ENCODE assay signal across 11 cellular contexts in genomic region chr10:131126321-131127121, GRCh38.
DNase-seq lines count a peak whose midpoint lies in the region; ATAC-seq, FAIRE-seq and TF ChIP-seq lines count a peak whose summit lies in the region.
"Had no signal": no experiment of that assay in that cellular context is flagged by ENCODE, and none has a peak within 500 bp of the region (broad histone marks: within the 10 kb centered on the region; RNA-seq: fewer than 3 reads in every experiment).

No MANE protein-coding gene starts in this region.

- H3K27me3 Mint-ChIP-seq in neural progenitor cell (ENCODE audit: insufficient read depth, low read depth): no peaks in the 10 kb centered on the region
- H3K27me3 Mint-ChIP-seq: activated naive CD8-positive, alpha-beta T cell had no signal

- H3K4me3 ChIP-seq in WERI-Rb-1 (ENCODE audit: low read depth, low read length) (no peak overlapping the region), neural progenitor cell (no peak overlapping the region), brain microvascular endothelial cell (ENCODE audit: low read depth, low read length) (no peak overlapping the region), left lung (no peak overlapping the region)
- H3K4me3 ChIP-seq: stomach had no signal

- H2AFZ ChIP-seq in neural progenitor cell (replicated peaks): peak overlapping the region; percentile 69

- H3K9me3 ChIP-seq in WERI-Rb-1 (ENCODE audit: severe bottlenecking): peaks cover 3% of the 10 kb centered on the region
- no peaks in the 10 kb centered on the region for H3K9me3 ChIP-seq in neural progenitor cell (ENCODE audit: low read depth)
- H3K9me3 ChIP-seq in left lung: peaks cover 0 to 5% of the 10 kb centered on the region in 2 donors

- no peak overlapping the region for H3K4me3 Mint-ChIP-seq in neural progenitor cell
- H3K4me3 Mint-ChIP-seq: activated naive CD8-positive, alpha-beta T cell had no signal

- intact Hi-C loops in left lung (cut with DNase I): no loop called here

- no peak overlapping the region for H3K27ac ChIP-seq in WERI-Rb-1
- no peak overlapping the region for H3K27ac ChIP-seq in neural progenitor cell
- H3K27ac ChIP-seq in brain microvascular endothelial cell: no peak overlapping the region
- H3K27ac ChIP-seq in left lung: no peak overlapping the region
- H3K27ac ChIP-seq: stomach had no signal

- peak overlapping the region; percentile 19 for H3K4me2 ChIP-seq in neural progenitor cell

- peaks cover 13% of the 10 kb centered on the region for H3F3A ChIP-seq in neural progenitor cell (ENCODE audit: low read depth)

- H3K27ac Mint-ChIP-seq in neural progenitor cell: peak overlapping the region; percentile 20
- H3K27ac Mint-ChIP-seq: activated naive CD8-positive, alpha-beta T cell had no signal

- H3K9ac ChIP-seq in neural progenitor cell: no peak overlapping the region

- DNase-seq in DMS79 (lab: John Stamatoyannopoulos, UW) (peak; percentile 64), NCI-H128 (lab: John Stamatoyannopoulos, UW; ENCODE audit: unreplicated experiment) (peak; percentile 30), WERI-Rb-1 (peak; percentile 20), neural progenitor cell (ENCODE audit: low spot score) (peak; percentile 57), brain microvascular endothelial cell (no peak), GM12891 (ENCODE audit: insufficient read length, low spot score) (no peak), left lung (no peak), NCI-H1694 treated with DMSO at 0.1 percent for 48 hours (lab: John Stamatoyannopoulos, UW) (no peak)
- DNase-seq: left cardiac atrium, stomach had no signal

- H3K36me3 ChIP-seq in WERI-Rb-1 (no peaks in the 10 kb centered on the region), neural progenitor cell (no peaks in the 10 kb centered on the region), brain microvascular endothelial cell (replicated peaks) (no peaks in the 10 kb centered on the region), left lung (no peaks in the 10 kb centered on the region)
- H3K36me3 ChIP-seq: stomach had no signal

- H3K27me3 ChIP-seq in WERI-Rb-1 (ENCODE audit: insufficient read depth, low read depth, severe bottlenecking) (no peaks in the 10 kb centered on the region), neural progenitor cell (no peaks in the 10 kb centered on the region), brain microvascular endothelial cell (replicated peaks) (no peaks in the 10 kb centered on the region), left lung (peaks cover 0 to 29% of the 10 kb centered on the region in 2 donors)

- ATAC-seq in left lung: no peak
- ATAC-seq: left cardiac atrium had no signal

- FAIRE-seq in GM12891 (lab: Jason Lieb, UNC): no peak

- H3K4me1 ChIP-seq in neural progenitor cell (peaks cover 15% of the 10 kb centered on the region), left lung (no peaks in the 10 kb centered on the region)
- H3K4me1 ChIP-seq: stomach had no signal

- H3K4me1 Mint-ChIP-seq in neural progenitor cell: no peaks in the 10 kb centered on the region

- H4K20me1 ChIP-seq in neural progenitor cell (ENCODE audit: low read depth): no peaks in the 10 kb centered on the region

- H3K79me2 ChIP-seq in neural progenitor cell (ENCODE audit: low read depth): no peaks in the 10 kb centered on the region

- in situ Hi-C loops in brain microvascular endothelial cell (cut with HindIII; ENCODE audit: low pct_ligation_motif_present, low sequenced_read_pairs): no loop called here

- H3K36me3 Mint-ChIP-seq in neural progenitor cell: no peaks in the 10 kb centered on the region
- H3K36me3 Mint-ChIP-seq: activated naive CD8-positive, alpha-beta T cell had no signal

- H3K9me3 Mint-ChIP-seq in neural progenitor cell: peaks cover 4% of the 10 kb centered on the region

- TF ChIP-seq POLR2A in GM12891 (IDR thresholded peaks at IDR 0.05; ENCODE audit: low read depth, low read length): no peak

- TF ChIP-seq CTCF in WERI-Rb-1 (IDR thresholded peaks at IDR 0.05; ENCODE audit: low read depth, low read length) (no peak), neural progenitor cell (IDR thresholded peaks at IDR 0.05) (no peak), brain microvascular endothelial cell (IDR thresholded peaks at IDR 0.05; ENCODE audit: low read depth, low read length, missing control alignments) (no peak), left lung (IDR thresholded peaks at IDR 0.05) (no peak)

TF ChIP-seq in GM12891, 5 proteins besides CTCF, POLR2A, EP300 and RAD21:
- TF ChIP-seq PAX5 (IDR thresholded peaks at IDR 0.05; ENCODE audit: insufficient read depth, low read length, severe bottlenecking) (no peak), POLR2AphosphoS5 (IDR thresholded peaks at IDR 0.05; ENCODE audit: low read depth, low read length) (no peak), TAF1 (IDR thresholded peaks at IDR 0.05; ENCODE audit: low read depth, low read length) (no peak), SPI1 (IDR thresholded peaks at IDR 0.05; ENCODE audit: low read depth, low read length) (no peak), POU2F2 (IDR thresholded peaks at IDR 0.05; ENCODE audit: low read depth, low read length) (no peak)

Comparison
In these comparisons a context has a peak if more than half of its experiments do, and no peak if none do; other contexts are left out.
1. DNase-seq: peak in DMS79 (single experiment), NCI-H128 (single experiment), WERI-Rb-1 (single experiment) and neural progenitor cell (single experiment); none in brain microvascular endothelial cell (single experiment), GM12891 (single experiment), left lung (0 of 2) and NCI-H1694 treated with DMSO at 0.1 percent for 48 hours (single experiment).